ENCODE assay signal across 9 cellular contexts in genomic region chr1:84582802-84583587, GRCh38. TPM values are rescaled to one million over a fixed set of nuclear protein-coding genes. Genes with fewer than 3 reads are reported as not detected.
DNase-seq lines count a peak whose midpoint lies in the region; ATAC-seq and TF ChIP-seq lines count a peak whose summit lies in the region.
"Had no signal": no experiment of that assay in that cellular context is flagged by ENCODE, and none has a peak within 500 bp of the region (broad histone marks: within the 10 kb centered on the region; RNA-seq: fewer than 3 reads in every experiment).

No MANE protein-coding gene starts in this region.

- H3K36me3 Mint-ChIP-seq in activated CD8-positive, alpha-beta T cell treated with anti-CD3 and anti-CD28 coated beads for 36 hours (ENCODE audit: low read depth): no peaks in the 10 kb centered on the region

- no peaks in the 10 kb centered on the region for H3K79me2 ChIP-seq in PC-3 (ENCODE audit: low read length)

- CTCF ChIA-PET in PC-3 (lab: Charles Lee): no interaction called here
- CTCF ChIA-PET in activated CD8-positive, alpha-beta T cell treated with anti-CD3 and anti-CD28 coated beads for 36 hours (lab: Charles Lee): interaction anchor here (1.0 to 2.9 kb wide), 2 partner anchors 37 to 77 kb away, joined by 3 to 11 read pairs; partner anchors contain the start of genes GNG5 and SPATA1

- no peaks in the 10 kb centered on the region for H3K27me3 Mint-ChIP-seq in activated CD8-positive, alpha-beta T cell treated with anti-CD3 and anti-CD28 coated beads for 36 hours
- H3K27me3 Mint-ChIP-seq: central memory CD8-positive, alpha-beta T cell had no signal

- DNase-seq in DMS 273 (lab: John Stamatoyannopoulos, UW; ENCODE audit: unreplicated experiment) (peak; percentile 90), PC-3 (peak; percentile 10), foreskin melanocyte (peak; percentile 82), anterior cingulate cortex (lab: John Stamatoyannopoulos, UW) (no peak), left lobe of liver (ENCODE audit: low spot score) (no peak)
- DNase-seq in activated CD8-positive, alpha-beta T cell treated with anti-CD3 and anti-CD28 coated beads for 36 hours: no peak

- H3K36me3 ChIP-seq in PC-3 (ENCODE audit: low read depth, low read length): no peaks in the 10 kb centered on the region

- no peaks in the 10 kb centered on the region for H3K9me3 Mint-ChIP-seq in activated CD8-positive, alpha-beta T cell treated with anti-CD3 and anti-CD28 coated beads for 36 hours
- H3K9me3 Mint-ChIP-seq: central memory CD8-positive, alpha-beta T cell had no signal

- H4K20me1 ChIP-seq in PC-3 (ENCODE audit: low read length): no peaks in the 10 kb centered on the region

- ATAC-seq in HG02870 (IDR thresholded peaks at IDR 0.05; ENCODE audit: unreplicated experiment) (peak; percentile 52), PC-3 (peak; percentile 38), HG03097 (IDR thresholded peaks at IDR 0.05; ENCODE audit: low FRiP score, unreplicated experiment) (no peak), left lobe of liver (no peak)
- no peak for ATAC-seq in activated CD8-positive, alpha-beta T cell treated with anti-CD3 and anti-CD28 coated beads for 36 hours

- H3K9me3 ChIP-seq in PC-3 (ENCODE audit: low read length): no peaks in the 10 kb centered on the region

- H3F3A ChIP-seq in PC-3 (ENCODE audit: low read length, unreplicated experiment): no peaks in the 10 kb centered on the region

- no peak overlapping the region for H3K4me3 ChIP-seq in PC-3 (ENCODE audit: low read length)

- H3K4me2 ChIP-seq in PC-3 (ENCODE audit: low read length): no peak overlapping the region

- no peaks in the 10 kb centered on the region for H3K9me2 ChIP-seq in PC-3 (replicated peaks; ENCODE audit: low read length)

- intact Hi-C loops in PC-3 (cut with micrococcal nuclease): no loop called here
- intact Hi-C loops in activated CD8-positive, alpha-beta T cell treated with anti-CD3 and anti-CD28 coated beads for 36 hours (cut with micrococcal nuclease): no loop called here

- H3K27me3 ChIP-seq in PC-3 (ENCODE audit: low read length): no peaks in the 10 kb centered on the region

- POLR2A ChIA-PET in PC-3 (lab: Charles Lee; ENCODE audit: unreplicated experiment): no interaction called here
- POLR2A ChIA-PET in activated CD8-positive, alpha-beta T cell treated with anti-CD3 and anti-CD28 coated beads for 36 hours (lab: Charles Lee): interaction anchor here (1.0 to 1.4 kb wide), 2 partner anchors 9 to 77 kb away, joined by 3 to 11 read pairs; partner anchors contain the start of genes CTBS, GNG5 and SPATA1

- BruUV-seq in PC-3 (replicated peaks; lab: Mats Ljungman, UMichigan): no TSS peak

- no peak overlapping the region for H3K4me3 Mint-ChIP-seq in activated CD8-positive, alpha-beta T cell treated with anti-CD3 and anti-CD28 coated beads for 36 hours
- H3K4me3 Mint-ChIP-seq: central memory CD8-positive, alpha-beta T cell had no signal

- H3K9ac ChIP-seq in PC-3 (ENCODE audit: low read length): no peak overlapping the region

- H3K4me1 ChIP-seq in PC-3 (ENCODE audit: insufficient read depth, low read length): no peaks in the 10 kb centered on the region

- no peak for TF ChIP-seq CTCF in PC-3 (conservative IDR thresholded peaks at IDR 0.05; ENCODE audit: low read depth, low read length)
- no peak for TF ChIP-seq CTCF in activated CD8-positive, alpha-beta T cell treated with anti-CD3 and anti-CD28 coated beads for 36 hours (IDR thresholded peaks at IDR 0.05)

- H3K27ac ChIP-seq in PC-3 (ENCODE audit: low read length): no peak overlapping the region

- H2AFZ ChIP-seq in PC-3 (ENCODE audit: low read length): no peak overlapping the region

- H3K4me1 Mint-ChIP-seq in activated CD8-positive, alpha-beta T cell treated with anti-CD3 and anti-CD28 coated beads for 36 hours (ENCODE audit: low read depth): no peaks in the 10 kb centered on the region
- H3K4me1 Mint-ChIP-seq: central memory CD8-positive, alpha-beta T cell had no signal

- H3K27ac Mint-ChIP-seq in activated CD8-positive, alpha-beta T cell treated with anti-CD3 and anti-CD28 coated beads for 36 hours: no peak overlapping the region

RNA-seq across cellular contexts. Expression of gene CTBS, which starts 8.8 kb away (rescaled TPM):
- total RNA-seq in PC-3 (2014; rRNA removed): 3.7 and 5.9 TPM in 2 replicates
- 27.2 TPM for total RNA-seq in left lobe of liver
- total RNA-seq in activated CD8-positive, alpha-beta T cell treated with anti-CD3 and anti-CD28 coated beads for 36 hours: 10 to 100 TPM; 13.5 to 18.3 TPM

Comparison
In these comparisons a context has a peak if more than half of its experiments do, and no peak if none do; other contexts are left out.
1. DNase-seq: peak in DMS 273 (single experiment), PC-3 (single experiment) and foreskin melanocyte (single experiment); none in anterior cingulate cortex (0 of 58), left lobe of liver (single experiment) and activated CD8-positive, alpha-beta T cell treated with anti-CD3 and anti-CD28 coated beads for 36 hours (single experiment).
2. ATAC-seq: peak in HG02870 (single experiment) and PC-3 (single experiment); none in HG03097 (single experiment), left lobe of liver (single experiment) and activated CD8-positive, alpha-beta T cell treated with anti-CD3 and anti-CD28 coated beads for 36 hours (single experiment).